In genomic region chr3:130178855-130179254, GRCh38 we compare ENCODE assay signal across 1 cellular context.
TF ChIP-seq lines count a peak whose summit lies in the region.

No MANE protein-coding gene starts in this region.

TF ChIP-seq in GM12878, 131 proteins besides CTCF, POLR2A, EP300 and RAD21:
- TF ChIP-seq ZNF24 (IDR thresholded peaks at IDR 0.05) = peak; percentile 50; the same call in 1 of the 2 replicates
- 0 out of 2 replicates have a peak, but pooled peaks have one; percentile 15 for TF ChIP-seq JUNB (IDR thresholded peaks at IDR 0.05)
- peak in 1 of 2 experiments; percentile 22; a peak in 1 of 4 replicates for TF ChIP-seq BHLHE40 (IDR thresholded peaks at IDR 0.05; ENCODE audit: borderline replicate concordance in 1 of 2, low read depth in 2 of 2, low read length in 1 of 2)
